20 cellular contexts compared by ENCODE assay signal in the genomic region with DNA sequence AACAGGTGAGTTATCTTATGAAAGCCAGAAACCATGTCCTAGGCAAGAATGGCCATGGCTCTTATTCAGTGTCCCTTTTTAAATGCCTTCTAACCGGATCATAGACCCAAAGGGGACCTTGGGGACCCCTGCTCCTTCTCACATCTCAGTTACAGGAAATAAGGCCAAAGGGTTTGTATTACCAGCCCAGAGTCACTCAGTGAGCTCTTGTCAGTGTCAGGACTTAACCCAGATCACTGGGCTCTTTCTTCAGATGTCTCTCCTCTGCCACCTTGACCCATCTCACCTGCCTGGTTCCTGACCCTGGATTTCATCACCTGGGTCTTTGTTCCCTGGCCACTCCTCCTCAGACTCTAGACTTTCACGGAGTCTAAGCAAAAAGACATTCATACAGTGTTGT.
DNase-seq lines count a peak whose midpoint lies in the region; ATAC-seq, FAIRE-seq and TF ChIP-seq lines count a peak whose summit lies in the region.
"Had no signal": no experiment of that assay in that cellular context is flagged by ENCODE, and none has a peak within 500 bp of the region (broad histone marks: within the 10 kb centered on the region; RNA-seq: fewer than 3 reads in every experiment).

No MANE protein-coding gene starts in this region.

- H4K20me1 ChIP-seq in DOHH2 (ENCODE audit: control insufficient read depth, insufficient read depth, low read depth, low read length) (no peaks in the 10 kb centered on the region), OCI-LY1 (ENCODE audit: insufficient read depth, low read length) (no peaks in the 10 kb centered on the region)

- H3F3A ChIP-seq in DOHH2 (ENCODE audit: control insufficient read depth, insufficient read depth) (peaks cover 26% of the 10 kb centered on the region), OCI-LY1 (ENCODE audit: insufficient read depth, low read length) (no peaks in the 10 kb centered on the region)

- FAIRE-seq in HTR-8/SVneo (lab: Jason Lieb, UNC) = no peak
- FAIRE-seq: A204.1, RCC 7860 had no signal

- no peak for DNase-seq in nephron progenitor cell
- no peak for DNase-seq in DMS153 (lab: John Stamatoyannopoulos, UW)
- no peak for DNase-seq in HTR-8/SVneo (ENCODE audit: insufficient read length, low spot score)
- no peak for DNase-seq in dermis blood vessel endothelial cell
- DNase-seq in NCI-H2227 treated with DMSO at 0.1 percent for 48 hours (lab: John Stamatoyannopoulos, UW) = no peak
- DNase-seq: C1 segment of cervical spinal cord, GF-D8, H7, MV-4-11, NCI-H1930, NCI-H2171, NCI-H510A, Right ventricle myocardium superior, SK-N-SH, T-helper 1 cell had no signal

- H3K36me3 ChIP-seq in DOHH2 (ENCODE audit: control insufficient read depth, low read length) = peaks cover 30% of the 10 kb centered on the region
- no peaks in the 10 kb centered on the region; the same call in 1 of the 2 replicates for H3K36me3 ChIP-seq in OCI-LY1 (ENCODE audit: insufficient read depth, low read length)

- no peaks in the 10 kb centered on the region for H3K79me2 ChIP-seq in DOHH2 (ENCODE audit: control insufficient read depth, low read length)
- no peaks in the 10 kb centered on the region for H3K79me2 ChIP-seq in OCI-LY1 (ENCODE audit: insufficient read depth, low read length)

- H3K4me3 Mint-ChIP-seq in nephron progenitor cell = no peak overlapping the region

- no peaks in the 10 kb centered on the region for H3K36me3 Mint-ChIP-seq in nephron progenitor cell (ENCODE audit: low read depth)

- H3K9ac ChIP-seq in OCI-LY1 (ENCODE audit: low read length) = peak overlapping the region; percentile 50
- H3K9ac ChIP-seq: SK-N-SH had no signal

- peak overlapping the region; percentile 61 for H3K4me3 ChIP-seq in DOHH2 (ENCODE audit: low read length)
- H3K4me3 ChIP-seq in OCI-LY1 (ENCODE audit: low read depth, low read length, poor library complexity, severe bottlenecking) = no peak overlapping the region

- peak overlapping the region; percentile 46 for H3K27ac Mint-ChIP-seq in nephron progenitor cell

- peak; percentile 6 for ATAC-seq in GM19395 (IDR thresholded peaks at IDR 0.05; ENCODE audit: unreplicated experiment)

- H3K9me2 ChIP-seq in DOHH2 (replicated peaks; ENCODE audit: control insufficient read depth, low read length) (no peaks in the 10 kb centered on the region), OCI-LY1 (ENCODE audit: low read depth, low read length) (no peaks in the 10 kb centered on the region)
- H3K9me2 ChIP-seq: SK-N-SH had no signal

- H3K27ac ChIP-seq in DOHH2 (ENCODE audit: low read depth, low read length) = peak overlapping the region; percentile 94
- H3K27ac ChIP-seq in OCI-LY1 (ENCODE audit: low read depth, low read length, poor library complexity, severe bottlenecking) = peak overlapping the region; percentile 93

- H3K4me1 Mint-ChIP-seq in nephron progenitor cell = peaks cover 47% of the 10 kb centered on the region

- no peaks in the 10 kb centered on the region for H3K27me3 ChIP-seq in DOHH2 (ENCODE audit: control insufficient read depth, low read length)
- no peaks in the 10 kb centered on the region for H3K27me3 ChIP-seq in OCI-LY1 (ENCODE audit: insufficient read depth, low read length)

- peaks cover 60% of the 10 kb centered on the region for H3K4me1 ChIP-seq in DOHH2 (ENCODE audit: control insufficient read depth, low read length)
- peaks cover 64% of the 10 kb centered on the region for H3K4me1 ChIP-seq in OCI-LY1 (ENCODE audit: insufficient read depth, low read length, severe bottlenecking)

- H3K9me3 ChIP-seq in DOHH2 (ENCODE audit: control insufficient read depth, insufficient read depth, low read length) = peaks cover 10% of the 10 kb centered on the region
- no peaks in the 10 kb centered on the region for H3K9me3 ChIP-seq in OCI-LY1 (ENCODE audit: low read length)
- H3K9me3 ChIP-seq: SK-N-SH had no signal

- H2AFZ ChIP-seq in OCI-LY1 (ENCODE audit: low read length) = no peak overlapping the region

- H3K4me2 ChIP-seq in DOHH2 (ENCODE audit: low read length) (peak overlapping the region; percentile 77), OCI-LY1 (ENCODE audit: low read length) (peak overlapping the region; percentile 46)
- H3K4me2 ChIP-seq: SK-N-SH had no signal

- TF ChIP-seq CTCF in DOHH2 (IDR thresholded peaks at IDR 0.05; ENCODE audit: low read depth, low read length, poor library complexity, severe bottlenecking) (no peak), OCI-LY1 (IDR thresholded peaks at IDR 0.05; ENCODE audit: low read length) (no peak), nephron progenitor cell (IDR thresholded peaks at IDR 0.05) (no peak)

- peaks cover 4% of the 10 kb centered on the region for H3K27me3 Mint-ChIP-seq in nephron progenitor cell (ENCODE audit: low read depth, poor library complexity)

- peaks cover 5% of the 10 kb centered on the region for H3K9me3 Mint-ChIP-seq in nephron progenitor cell
